ENCODE assay signal across 23 cellular contexts in genomic region chr7:51012569-51013217, GRCh38.
DNase-seq lines count a peak whose midpoint lies in the region; ATAC-seq, FAIRE-seq and TF ChIP-seq lines count a peak whose summit lies in the region.
"Had no signal": no experiment of that assay in that cellular context is flagged by ENCODE, and none has a peak within 500 bp of the region (broad histone marks: within the 10 kb centered on the region; RNA-seq: fewer than 3 reads in every experiment).

No MANE protein-coding gene starts in this region.

- H3K36me3 ChIP-seq in heart left ventricle: no peaks in the 10 kb centered on the region
- H3K36me3 ChIP-seq in lung (ENCODE audit: control insufficient read depth in 2 of 2, insufficient read depth in 2 of 2, low read length in 2 of 2): no peaks in the 10 kb centered on the region
- H3K36me3 ChIP-seq: MG63 had no signal

- TF ChIP-seq POLR2A in heart left ventricle (IDR thresholded peaks at IDR 0.05): no peak

- 63 to 71% (median 67%) methylated on average over 7 to 8 of the region's 8 CpGs for WGBS in heart left ventricle, 4 donors
- WGBS in lung, 2 donors: 83 to 84% methylated on average over 8 of the region's 8 CpGs

- H3K27me3 ChIP-seq in heart left ventricle: no peaks in the 10 kb centered on the region
- H3K27me3 ChIP-seq in lung (ENCODE audit: control insufficient read depth, insufficient read depth): no peaks in the 10 kb centered on the region
- H3K27me3 ChIP-seq: MG63 had no signal

- H3K27ac ChIP-seq in heart left ventricle (no peak overlapping the region), coronary artery (no peak overlapping the region), lung (ENCODE audit: low read depth in 1 of 2, low read length in 1 of 2) (no peak overlapping the region)

- peak; percentile 63 for FAIRE-seq in urothelium cell line (lab: Jason Lieb, UNC)
- FAIRE-seq: A204.1 had no signal

- peak; percentile 75 for DNase-seq in cardiac septum (ENCODE audit: low spot score)
- DNase-seq in heart left ventricle: no peak
- DNase-seq in coronary artery (ENCODE audit: low spot score): peak; percentile 26
- peak; percentile 16 for DNase-seq in lung (ENCODE audit: low spot score)
- no peak for DNase-seq in urothelium cell line (ENCODE audit: low spot score)
- no peak for DNase-seq in iPS-NIHi11 (ENCODE audit: low spot score)
- DNase-seq in ACHN: no peak
- DNase-seq: AML-193, C1 segment of cervical spinal cord, COR-L47, DMS53, GOT3, IMR-90, KG1, NCI-H1694, NCI-H2029 treated with DMSO at 0.1 percent for 48 hours, NCI-H2227 treated with DMSO at 0.1 percent for 48 hours, RPMI8226, SHP77 treated with DMSO at 0.1 percent for 48 hours had no signal

- H3K9me3 ChIP-seq in heart left ventricle: no peaks in the 10 kb centered on the region
- H3K9me3 ChIP-seq in lung (ENCODE audit: control insufficient read depth in 2 of 2, insufficient read depth in 1 of 2, low read length in 1 of 2): no peaks in the 10 kb centered on the region
- H3K9me3 ChIP-seq: MG63 had no signal

- H3K4me3 ChIP-seq in heart left ventricle (no peak overlapping the region), coronary artery (no peak overlapping the region), lung (no peak overlapping the region)
- H3K4me3 ChIP-seq: MG63 had no signal

- H3K4me1 ChIP-seq in heart left ventricle: peaks cover 8 to 48% (median 25%) of the 10 kb centered on the region in 12 donors
- no peaks in the 10 kb centered on the region for H3K4me1 ChIP-seq in lung (ENCODE audit: control insufficient read depth in 2 of 2, insufficient read depth in 2 of 2, low read length in 2 of 2)

- no peak for ATAC-seq in heart left ventricle
- no peak for ATAC-seq in lung (ENCODE audit: insufficient read depth, low FRiP score)
- ATAC-seq in HG02870 (IDR thresholded peaks at IDR 0.05; ENCODE audit: unreplicated experiment): no peak
- ATAC-seq: HCT116 had no signal

- in situ Hi-C loops in ACHN (cut with HindIII; ENCODE audit: low pct_ligation_motif_present, low pct_unique_long_range_greater_than_20kb, low sequenced_read_pairs): no loop called here

- intact Hi-C loops in cardiac septum (cut with DNase I) (no loop called here), heart left ventricle (cut with DNase I) (loop anchor here in 1 of 10 donors (5.0 kb wide), 1 partner anchor 55 kb away; no protein-coding TSS in a partner anchor)

- no peak for TF ChIP-seq CTCF in heart left ventricle (IDR thresholded peaks at IDR 0.05)
- TF ChIP-seq CTCF in coronary artery (IDR thresholded peaks at IDR 0.05): no peak
- TF ChIP-seq CTCF in lung (IDR thresholded peaks at IDR 0.05; ENCODE audit: control extremely low read depth, extremely low read depth): no peak

Comparison
In these comparisons a context has a peak if more than half of its experiments do, and no peak if none do; other contexts are left out.
1. DNase-seq: peak in cardiac septum (single experiment), coronary artery (single experiment) and lung (single experiment); none in heart left ventricle (0 of 5), urothelium cell line (single experiment), iPS-NIHi11 (single experiment) and ACHN (single experiment).